Comparison of ENCODE assay signal across 15 cellular contexts in the genomic region with DNA sequence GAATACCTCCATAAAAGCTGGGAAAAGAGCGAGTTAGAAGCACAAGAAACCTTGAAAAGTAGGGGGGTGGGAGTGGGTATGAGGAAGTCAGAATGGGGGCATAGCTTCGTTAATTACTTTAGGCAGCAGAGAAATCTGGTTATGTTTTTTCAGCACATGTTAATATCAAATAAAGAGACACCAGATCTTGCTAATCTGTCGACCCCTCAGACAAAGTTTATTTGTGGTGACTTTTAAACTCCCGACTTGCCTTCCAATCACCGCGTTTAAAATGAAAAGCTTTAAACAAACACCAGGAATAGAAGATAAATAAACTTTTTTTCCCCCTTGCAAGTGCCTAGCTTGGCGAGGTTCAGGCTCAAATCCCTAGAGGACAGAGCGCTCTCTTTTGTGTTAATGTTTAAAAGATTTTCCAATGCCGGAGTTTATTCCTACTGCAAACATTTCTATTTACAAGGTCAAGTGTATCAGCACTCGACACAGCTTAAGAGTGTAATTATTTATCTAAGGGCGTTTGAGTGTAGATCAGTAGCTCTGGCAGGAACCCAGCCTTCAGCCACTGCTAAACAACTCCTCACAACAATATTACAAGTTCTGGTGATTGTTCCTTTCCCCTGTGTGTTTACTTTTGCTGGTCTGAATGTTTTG. TPM values are rescaled to one million over a fixed set of nuclear protein-coding genes. Genes with fewer than 3 reads are reported as not detected.
DNase-seq lines count a peak whose midpoint lies in the region; ATAC-seq and TF ChIP-seq lines count a peak whose summit lies in the region.
"Had no signal": no experiment of that assay in that cellular context is flagged by ENCODE, and none has a peak within 500 bp of the region (broad histone marks: within the 10 kb centered on the region; RNA-seq: fewer than 3 reads in every experiment).

No MANE protein-coding gene starts in this region.

- DNase-seq in CD4-positive, alpha-beta T cell: no peak
- DNase-seq in NCI-H1105 treated with DMSO at 0.1 percent for 48 hours (lab: John Stamatoyannopoulos, UW) (peak; percentile 89), fibroblast of pulmonary artery (ENCODE audit: low read depth) (peak; percentile 78), osteocyte (ENCODE audit: extremely low spot score, unreplicated experiment) (no peak), NCI-H2107 (lab: John Stamatoyannopoulos, UW) (no peak), NCI-H146 treated with DMSO at 0.1 percent for 48 hours (lab: John Stamatoyannopoulos, UW; ENCODE audit: unreplicated experiment) (no peak)
- DNase-seq in stimulated activated CD8-positive, alpha-beta memory T cell treated with anti-CD3 and anti-CD28 coated beads, Interleukin-4, amount 100 ng/mL, for 48 hours: no peak
- DNase-seq: activated CD8-positive, alpha-beta T cell treated with anti-CD3 and anti-CD28 coated beads, Interleukin-2, amount 10 ng/mL, durations not matched to agents 7 days and 5 days; aorta; esophagus squamous epithelium; midbrain; NCI-H446 treated with DMSO at 0.1 percent for 48 hours; stimulated activated CD4-positive, alpha-beta T cell treated with anti-CD3 and anti-CD28 coated beads, Interleukin-1b, Interleukin-23, amount 100 ng/mL, for 48 hours; SW 1271 had no signal

- H3K4me1 Mint-ChIP-seq in CD4-positive, alpha-beta T cell (ENCODE audit: low read depth): peaks cover 11% of the 10 kb centered on the region
- peaks cover 25% of the 10 kb centered on the region for H3K4me1 Mint-ChIP-seq in osteocyte (ENCODE audit: unreplicated experiment)

- H3K9me3 Mint-ChIP-seq in CD4-positive, alpha-beta T cell: no peaks in the 10 kb centered on the region
- no peaks in the 10 kb centered on the region for H3K9me3 Mint-ChIP-seq in osteocyte (ENCODE audit: unreplicated experiment)

- H3K27me3 Mint-ChIP-seq in CD4-positive, alpha-beta T cell: peaks cover 65% of the 10 kb centered on the region
- no peaks in the 10 kb centered on the region for H3K27me3 Mint-ChIP-seq in osteocyte (ENCODE audit: unreplicated experiment)

- POLR2A ChIA-PET in CD4-positive, alpha-beta T cell (lab: Charles Lee): no interaction called here

- H3K27ac ChIP-seq in CD4-positive, alpha-beta T cell (ENCODE audit: low read depth, low read length): no peak overlapping the region

- H3K36me3 Mint-ChIP-seq in CD4-positive, alpha-beta T cell (ENCODE audit: low read depth): no peaks in the 10 kb centered on the region
- H3K36me3 Mint-ChIP-seq in osteocyte (ENCODE audit: unreplicated experiment): peaks cover 20% of the 10 kb centered on the region

- ATAC-seq in CD4-positive, alpha-beta T cell (ENCODE audit: poor library complexity): no peak
- no peak for ATAC-seq in GM19023 (IDR thresholded peaks at IDR 0.05; ENCODE audit: unreplicated experiment)
- ATAC-seq: activated CD8-positive, alpha-beta T cell treated with anti-CD3 and anti-CD28 coated beads, Interleukin-2, amount 10 ng/mL, durations not matched to agents 7 days and 5 days had no signal

- intact Hi-C loops in CD4-positive, alpha-beta T cell (cut with DNase I, micrococcal nuclease): no loop called here

- no peak overlapping the region for H3K27ac Mint-ChIP-seq in CD4-positive, alpha-beta T cell
- peak overlapping the region; percentile 96 for H3K27ac Mint-ChIP-seq in osteocyte (ENCODE audit: unreplicated experiment)
- H3K27ac Mint-ChIP-seq: activated CD8-positive, alpha-beta T cell treated with anti-CD3 and anti-CD28 coated beads, Interleukin-2, amount 10 ng/mL, durations not matched to agents 7 days and 5 days had no signal

- TF ChIP-seq CTCF in CD4-positive, alpha-beta T cell (IDR thresholded peaks at IDR 0.05): no peak
- no peak for TF ChIP-seq CTCF in fibroblast of pulmonary artery (IDR thresholded peaks at IDR 0.05; ENCODE audit: low read length, missing control alignments)
- no peak for TF ChIP-seq CTCF in osteocyte (IDR thresholded peaks at IDR 0.05)

- H3K4me3 Mint-ChIP-seq in CD4-positive, alpha-beta T cell: peak overlapping the region; percentile 1
- peak overlapping the region; percentile 97 for H3K4me3 Mint-ChIP-seq in osteocyte (ENCODE audit: unreplicated experiment)
- H3K4me3 Mint-ChIP-seq: activated CD8-positive, alpha-beta T cell treated with anti-CD3 and anti-CD28 coated beads, Interleukin-2, amount 10 ng/mL, durations not matched to agents 7 days and 5 days had no signal

- CTCF ChIA-PET in CD4-positive, alpha-beta T cell (lab: Charles Lee): no interaction called here

- H3K27me3 ChIP-seq in CD4-positive, alpha-beta T cell (ENCODE audit: control insufficient read depth, insufficient read depth, low read length): peaks cover 67% of the 10 kb centered on the region

- peak overlapping the region; percentile 90 for H3K4me3 ChIP-seq in fibroblast of pulmonary artery (replicated peaks; ENCODE audit: low read depth, low read length)

- no peaks in the 10 kb centered on the region for H3K9me3 ChIP-seq in CD4-positive, alpha-beta T cell (ENCODE audit: control insufficient read depth, low read length)
- H3K9me3 ChIP-seq: esophagus squamous epithelium had no signal

RNA-seq across cellular contexts. Expression of a gene that starts 4.0 kb away (rescaled TPM):
- under 1 TPM; 0.59 to 0.69 TPM for total RNA-seq in CD4-positive, alpha-beta T cell
- total RNA-seq in osteocyte: 304 and 307 TPM in 2 replicates

Comparison
In these comparisons a context has a peak if more than half of its experiments do, and no peak if none do; other contexts are left out.
1. DNase-seq: peak in NCI-H1105 treated with DMSO at 0.1 percent for 48 hours (single experiment) and fibroblast of pulmonary artery (single experiment); none in CD4-positive, alpha-beta T cell (0 of 10), osteocyte (single experiment), stimulated activated CD8-positive, alpha-beta memory T cell treated with anti-CD3 and anti-CD28 coated beads, Interleukin-4, amount 100 ng/mL, for 48 hours (single experiment), NCI-H2107 (single experiment) and NCI-H146 treated with DMSO at 0.1 percent for 48 hours (single experiment).
2. RNA of a gene that starts 4.0 kb away (total RNA-seq): 304 to 307 TPM in osteocyte; 0.59 to 0.69 TPM in CD4-positive, alpha-beta T cell; every median in the first group is over 100 times any median in the second.